ENCODE assay signal across 29 cellular contexts in the genomic region with DNA sequence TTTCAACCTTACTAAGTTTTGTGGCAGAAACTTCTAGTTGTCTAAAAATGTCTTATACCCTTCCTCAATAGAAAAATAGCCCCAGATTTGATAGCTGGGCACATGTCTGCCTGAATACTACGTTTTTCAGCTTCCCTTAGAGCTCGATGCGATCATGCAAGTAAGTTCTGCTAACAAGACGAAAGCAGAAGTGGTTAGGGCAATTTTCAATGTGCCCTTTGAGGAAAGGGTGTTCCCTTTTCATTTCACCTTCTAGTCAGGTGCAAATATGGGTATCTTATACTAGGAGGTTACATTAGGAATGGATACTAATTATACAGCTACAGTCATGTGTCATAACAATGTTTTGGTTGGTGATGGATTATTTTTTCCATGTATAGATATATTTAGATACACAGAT.
"Had no signal": no experiment of that assay in that cellular context is flagged by ENCODE, and none has a peak within 500 bp of the region (broad histone marks: within the 10 kb centered on the region; RNA-seq: fewer than 3 reads in every experiment).

No MANE protein-coding gene starts in this region.

- H3K9me3 ChIP-seq: MG63, Peyer's patch, SJCRH30, SK-N-SH had no signal

- H3K4me3 ChIP-seq: MG63, Peyer's patch, SJCRH30 had no signal

- H3K4me3 Mint-ChIP-seq: activated B cell treated with CpG ODN at 0.5 μM for 24 hours; activated CD4-positive, alpha-beta T cell treated with anti-CD3 and anti-CD28 coated beads, Interleukin-2, amount 10 ng/mL, durations not matched to agents 24 days and 14 days; activated CD8-positive, alpha-beta memory T cell treated with anti-CD3 and anti-CD28 coated beads, Interleukin-2, amount 10 ng/mL, durations not matched to agents 7 days and 5 days; activated naive CD4-positive, alpha-beta T cell treated with anti-CD3 and anti-CD28 coated beads for 36 hours; activated naive CD8-positive, alpha-beta T cell; activated T-cell treated with anti-CD3 and anti-CD28 coated beads, Interleukin-2, amount 50 U/mL, for 4 hours; brain; IgD-negative memory B cell; T-helper 17 cell had no signal

- H3K27ac Mint-ChIP-seq: activated B cell treated with CpG ODN at 0.5 μM for 24 hours; activated CD4-positive, alpha-beta T cell treated with anti-CD3 and anti-CD28 coated beads, Interleukin-2, amount 10 ng/mL, durations not matched to agents 24 days and 14 days; activated CD8-positive, alpha-beta memory T cell treated with anti-CD3 and anti-CD28 coated beads, Interleukin-2, amount 10 ng/mL, durations not matched to agents 7 days and 5 days; activated naive CD4-positive, alpha-beta T cell treated with anti-CD3 and anti-CD28 coated beads for 36 hours; activated naive CD8-positive, alpha-beta T cell; brain; IgD-negative memory B cell; T-helper 17 cell had no signal

- H3K27me3 Mint-ChIP-seq: activated B cell treated with CpG ODN at 0.5 μM for 24 hours; activated CD4-positive, alpha-beta T cell treated with anti-CD3 and anti-CD28 coated beads, Interleukin-2, amount 10 ng/mL, durations not matched to agents 24 days and 14 days; activated CD8-positive, alpha-beta memory T cell treated with anti-CD3 and anti-CD28 coated beads, Interleukin-2, amount 10 ng/mL, durations not matched to agents 7 days and 5 days; activated naive CD8-positive, alpha-beta T cell; brain; IgD-negative memory B cell; T-helper 17 cell had no signal

- H3K27ac ChIP-seq: Peyer's patch, RWPE1, SJCRH30 had no signal

- DNase-seq: activated B cell treated with CpG ODN at 0.5 μM for 24 hours; activated CD4-positive, alpha-beta T cell treated with anti-CD3 and anti-CD28 coated beads for 1 hour; activated CD4-positive, alpha-beta T cell treated with anti-CD3 and anti-CD28 coated beads, Interleukin-2, amount 10 ng/mL, durations not matched to agents 24 days and 14 days; activated CD4-positive, alpha-beta T cell treated with anti-CD3 and anti-CD28 coated beads, Interleukin-2, amount 50 U/mL, for 48 hours; activated CD8-positive, alpha-beta memory T cell treated with anti-CD3 and anti-CD28 coated beads, Interleukin-2, amount 10 ng/mL, durations not matched to agents 7 days and 5 days; activated effector memory CD4-positive, alpha-beta T cell treated with anti-CD3 and anti-CD28 coated beads, Interleukin-2, amount 50 U/mL, for 16 hours; activated naive CD4-positive, alpha-beta T cell treated with anti-CD3 and anti-CD28 coated beads for 36 hours; activated T-cell treated with anti-CD3 and anti-CD28 coated beads, Interleukin-2, amount 50 U/mL, for 4 hours; amygdala; KG1; MG63; NCI-H1092 treated with DMSO at 0.1 percent for 48 hours; NCI-H1417 treated with DMSO at 0.1 percent for 48 hours; NCI-H1694; NCI-H2029; NCI-H2107; NCI-H2171 treated with DMSO at 0.1 percent for 48 hours; NCI-H510A treated with DMSO at 0.1 percent for 48 hours; NCI-H69; Peyer's patch; Right ventricle myocardium superior; SJCRH30; SK-N-SH; T-helper 17 cell; T-helper 9 cell had no signal

- H3K36me3 ChIP-seq: MG63, Peyer's patch, SJCRH30 had no signal

- H3K27me3 ChIP-seq: MG63, Peyer's patch, SJCRH30 had no signal

- H3K4me1 ChIP-seq: Peyer's patch, SJCRH30 had no signal

- H3K4me1 Mint-ChIP-seq: activated B cell treated with CpG ODN at 0.5 μM for 24 hours; activated CD4-positive, alpha-beta T cell treated with anti-CD3 and anti-CD28 coated beads, Interleukin-2, amount 10 ng/mL, durations not matched to agents 24 days and 14 days; activated CD8-positive, alpha-beta memory T cell treated with anti-CD3 and anti-CD28 coated beads, Interleukin-2, amount 10 ng/mL, durations not matched to agents 7 days and 5 days; brain; IgD-negative memory B cell; T-helper 17 cell had no signal

- H3K36me3 Mint-ChIP-seq: activated CD8-positive, alpha-beta memory T cell treated with anti-CD3 and anti-CD28 coated beads, Interleukin-2, amount 10 ng/mL, durations not matched to agents 7 days and 5 days; activated naive CD8-positive, alpha-beta T cell; brain; IgD-negative memory B cell had no signal

- H3K9me3 Mint-ChIP-seq: activated CD4-positive, alpha-beta T cell treated with anti-CD3 and anti-CD28 coated beads, Interleukin-2, amount 10 ng/mL, durations not matched to agents 24 days and 14 days had no signal

- ATAC-seq: activated CD8-positive, alpha-beta memory T cell treated with anti-CD3 and anti-CD28 coated beads, Interleukin-2, amount 10 ng/mL, durations not matched to agents 7 days and 5 days; activated T-cell treated with anti-CD3 and anti-CD28 coated beads, Interleukin-2, amount 50 U/mL, for 4 hours; T-helper 17 cell had no signal
